ENCODE assay signal across 10 cellular contexts in the genomic region with DNA sequence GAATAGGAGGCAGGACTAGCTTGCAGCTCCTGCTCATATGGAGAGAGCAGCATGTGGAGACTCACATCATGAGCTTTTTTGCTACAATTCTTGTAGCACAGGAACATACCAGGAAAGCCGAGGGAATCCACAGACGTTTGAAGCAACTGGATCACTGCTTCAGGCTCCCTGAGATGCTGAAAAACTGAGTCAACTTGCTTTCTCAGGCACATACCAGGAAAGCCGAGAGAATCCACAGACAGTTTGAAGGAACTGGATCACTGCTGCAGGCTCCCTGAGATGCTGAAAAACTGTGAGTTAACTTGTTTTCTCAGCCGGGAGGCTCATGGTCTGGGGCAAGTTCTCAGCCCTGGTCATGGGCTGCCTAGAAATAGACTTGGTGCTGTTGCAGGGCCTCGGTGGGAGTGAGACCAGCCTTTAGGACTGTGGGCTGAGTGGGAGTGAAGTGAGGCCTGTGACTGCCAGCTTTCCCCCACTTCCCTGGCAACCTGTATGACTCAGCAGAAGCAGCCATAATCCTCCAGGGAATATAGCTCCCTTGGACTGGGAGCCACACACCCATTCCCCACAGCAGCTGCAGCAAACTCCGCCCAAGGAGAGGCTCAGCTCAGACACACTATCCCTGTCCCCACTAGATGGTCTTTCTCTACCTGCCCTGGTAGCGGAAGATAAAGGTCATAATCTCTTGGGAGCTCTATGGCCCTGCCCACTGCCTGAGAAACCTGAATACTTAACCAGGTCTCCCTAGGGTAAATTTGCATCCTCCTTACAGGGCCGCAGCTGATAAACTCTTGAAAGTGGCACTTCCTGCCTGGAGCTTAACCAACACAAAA. TPM values are rescaled to one million over a fixed set of nuclear protein-coding genes. Genes with fewer than 3 reads are reported as not detected.
DNase-seq lines count a peak whose midpoint lies in the region; ATAC-seq and FAIRE-seq lines count a peak whose summit lies in the region.
"Had no signal": no experiment of that assay in that cellular context is flagged by ENCODE, and none has a peak within 500 bp of the region (broad histone marks: within the 10 kb centered on the region; RNA-seq: fewer than 3 reads in every experiment).

No MANE protein-coding gene starts in this region.

- no peaks in the 10 kb centered on the region for H3K27me3 ChIP-seq in effector memory CD4-positive, alpha-beta T cell (replicated peaks; ENCODE audit: control insufficient read depth, insufficient read depth, low read length, poor library complexity, severe bottlenecking)

- H3K4me1 ChIP-seq in effector memory CD4-positive, alpha-beta T cell (ENCODE audit: control insufficient read depth, insufficient read depth, low read length, poor library complexity, severe bottlenecking): no peaks in the 10 kb centered on the region
- H3K4me1 ChIP-seq: spleen had no signal

- no peaks in the 10 kb centered on the region for H3K36me3 ChIP-seq in effector memory CD4-positive, alpha-beta T cell (ENCODE audit: control insufficient read depth, insufficient read depth, low read length)
- H3K36me3 ChIP-seq: spleen had no signal

- no peak overlapping the region for H3K27ac ChIP-seq in effector memory CD4-positive, alpha-beta T cell (ENCODE audit: insufficient read depth, low read length, poor library complexity, severe bottlenecking)
- H3K27ac ChIP-seq: spleen had no signal

- H3K4me3 ChIP-seq in effector memory CD4-positive, alpha-beta T cell (ENCODE audit: insufficient read depth, low read depth, low read length, poor library complexity, severe bottlenecking): no peak overlapping the region
- H3K4me3 ChIP-seq: spleen had no signal

- peak; percentile 62 for ATAC-seq in GM18858 (IDR thresholded peaks at IDR 0.05; ENCODE audit: unreplicated experiment)
- peak; percentile 59 for ATAC-seq in HG03025 (IDR thresholded peaks at IDR 0.05; ENCODE audit: low FRiP score, unreplicated experiment)
- ATAC-seq: activated T-cell treated with anti-CD3 and anti-CD28 coated beads, Interleukin-2, amount 50 U/mL, for 72 hours had no signal

- DNase-seq in NCI-H526 treated with DMSO at 0.1 percent for 48 hours (lab: John Stamatoyannopoulos, UW) (peak; percentile 96), middle frontal gyrus (ENCODE audit: extremely low spot score, low spot score) (peak; percentile 20), 8988T (no peak), frontal cortex (ENCODE audit: low spot score in 2 of 2) (no peak), AML-193 (lab: John Stamatoyannopoulos, UW) (no peak)
- DNase-seq in effector memory CD4-positive, alpha-beta T cell: no peak
- DNase-seq: activated T-cell treated with anti-CD3 and anti-CD28 coated beads, Interleukin-2, amount 50 U/mL, for 72 hours; spleen had no signal

- H3K9me3 ChIP-seq in effector memory CD4-positive, alpha-beta T cell (ENCODE audit: control insufficient read depth, low read length): no peaks in the 10 kb centered on the region

- no peak for FAIRE-seq in frontal cortex (lab: Jason Lieb, UNC)

RNA-seq across cellular contexts. Expression of a gene that starts 51.9 kb away (rescaled TPM):
- 607 TPM for total RNA-seq in frontal cortex

Comparison
In these comparisons a context has a peak if more than half of its experiments do, and no peak if none do; other contexts are left out.
1. DNase-seq: peak in NCI-H526 treated with DMSO at 0.1 percent for 48 hours (single experiment) and middle frontal gyrus (single experiment); none in effector memory CD4-positive, alpha-beta T cell (0 of 3), 8988T (single experiment), frontal cortex (0 of 2) and AML-193 (0 of 2).